Comparison of ENCODE assay signal across 27 cellular contexts in the genomic region with DNA sequence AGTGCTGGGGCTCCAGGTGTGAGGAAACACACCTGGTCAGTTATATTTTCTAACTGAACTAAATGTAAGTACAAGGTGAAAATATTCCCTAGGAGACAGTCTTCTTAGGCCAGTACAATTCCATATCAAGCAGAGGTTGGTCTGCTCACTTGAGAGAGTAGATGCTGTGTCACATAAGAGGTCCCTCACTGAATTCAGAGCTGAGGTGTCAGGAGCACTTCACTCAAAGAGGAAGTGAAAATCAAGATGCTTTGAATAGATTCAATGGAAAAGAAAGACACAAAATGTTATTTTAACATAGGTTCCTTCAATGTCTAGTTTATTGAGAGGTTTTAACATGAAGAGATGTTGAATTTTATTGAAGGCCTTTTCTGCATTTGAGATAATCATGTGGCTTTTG. TPM values are rescaled to one million over a fixed set of nuclear protein-coding genes. Genes with fewer than 3 reads are reported as not detected.
DNase-seq lines count a peak whose midpoint lies in the region; ATAC-seq and TF ChIP-seq lines count a peak whose summit lies in the region.
"Had no signal": no experiment of that assay in that cellular context is flagged by ENCODE, and none has a peak within 500 bp of the region (broad histone marks: within the 10 kb centered on the region; RNA-seq: fewer than 3 reads in every experiment).

No MANE protein-coding gene starts in this region.

- no peak overlapping the region for H3K4me3 Mint-ChIP-seq in activated CD8-positive, alpha-beta T cell treated with anti-CD3 and anti-CD28 coated beads for 36 hours
- H3K4me3 Mint-ChIP-seq in activated CD8-positive, alpha-beta T cell treated with anti-CD3 and anti-CD28 coated beads, Interleukin-2, amount 10 ng/mL, durations not matched to agents 7 days and 5 days = no peak overlapping the region
- H3K4me3 Mint-ChIP-seq in activated B cell treated with CpG ODN at 0.5 μM for 24 hours (peak overlapping the region; percentile 42), Caco-2 (ENCODE audit: unreplicated experiment) (no peak overlapping the region)
- H3K4me3 Mint-ChIP-seq: activated CD8-positive, alpha-beta memory T cell treated with anti-CD3 and anti-CD28 coated beads, Interleukin-2, amount 10 ng/mL, durations not matched to agents 7 days and 5 days; activated naive CD8-positive, alpha-beta T cell treated with anti-CD3 and anti-CD28 coated beads, Interleukin-2, amount 50 U/mL, for 24 hours; dendritic cell treated with granulocyte-macrophage colony-stimulating factor and Interleukin-4, amounts not matched to agents 40 ng/mL and 50 ng/mL, for 4 days; nephron had no signal

- peaks cover 2% of the 10 kb centered on the region for H3K9me3 Mint-ChIP-seq in activated CD8-positive, alpha-beta T cell treated with anti-CD3 and anti-CD28 coated beads for 36 hours
- no peaks in the 10 kb centered on the region for H3K9me3 Mint-ChIP-seq in activated CD8-positive, alpha-beta T cell treated with anti-CD3 and anti-CD28 coated beads, Interleukin-2, amount 10 ng/mL, durations not matched to agents 7 days and 5 days (ENCODE audit: insufficient read depth)
- H3K9me3 Mint-ChIP-seq in activated B cell treated with CpG ODN at 0.5 μM for 24 hours (peaks cover 5% of the 10 kb centered on the region), Caco-2 (ENCODE audit: unreplicated experiment) (no peaks in the 10 kb centered on the region)
- H3K9me3 Mint-ChIP-seq: activated naive CD8-positive, alpha-beta T cell treated with anti-CD3 and anti-CD28 coated beads, Interleukin-2, amount 50 U/mL, for 24 hours; dendritic cell treated with granulocyte-macrophage colony-stimulating factor and Interleukin-4, amounts not matched to agents 40 ng/mL and 50 ng/mL, for 4 days; nephron had no signal

- no TSS peak for BruUV-seq in Caco-2 (replicated peaks; lab: Mats Ljungman, UMichigan)

- H3K4me1 ChIP-seq in body of pancreas (no peaks in the 10 kb centered on the region), Caco-2 (no peaks in the 10 kb centered on the region)
- H3K4me1 ChIP-seq: BLaER1 treated with 17β-estradiol and CSF1 and Interleukin-3, amounts not matched to agents 10 nM and 100 nM; breast epithelium; upper lobe of left lung had no signal

- H3K4me3 ChIP-seq in body of pancreas (no peak overlapping the region), Caco-2 (ENCODE audit: low read depth, low read length) (no peak overlapping the region)
- H3K4me3 ChIP-seq: BLaER1 treated with 17β-estradiol and CSF1 and Interleukin-3, amounts not matched to agents 10 nM and 100 nM; breast epithelium; GM23248; SK-N-MC; upper lobe of left lung had no signal

- H3K36me3 Mint-ChIP-seq in activated CD8-positive, alpha-beta T cell treated with anti-CD3 and anti-CD28 coated beads for 36 hours (ENCODE audit: low read depth) = no peaks in the 10 kb centered on the region
- no peaks in the 10 kb centered on the region for H3K36me3 Mint-ChIP-seq in activated CD8-positive, alpha-beta T cell treated with anti-CD3 and anti-CD28 coated beads, Interleukin-2, amount 10 ng/mL, durations not matched to agents 7 days and 5 days (ENCODE audit: low read depth)
- H3K36me3 Mint-ChIP-seq in activated B cell treated with CpG ODN at 0.5 μM for 24 hours (ENCODE audit: low read depth) (peaks cover 2% of the 10 kb centered on the region), Caco-2 (ENCODE audit: insufficient read depth, unreplicated experiment) (no peaks in the 10 kb centered on the region)
- H3K36me3 Mint-ChIP-seq: activated CD8-positive, alpha-beta memory T cell treated with anti-CD3 and anti-CD28 coated beads, Interleukin-2, amount 10 ng/mL, durations not matched to agents 7 days and 5 days had no signal

- H3K27me3 Mint-ChIP-seq in activated CD8-positive, alpha-beta T cell treated with anti-CD3 and anti-CD28 coated beads for 36 hours = no peaks in the 10 kb centered on the region
- H3K27me3 Mint-ChIP-seq in activated CD8-positive, alpha-beta T cell treated with anti-CD3 and anti-CD28 coated beads, Interleukin-2, amount 10 ng/mL, durations not matched to agents 7 days and 5 days (ENCODE audit: low read depth) = peaks cover 2% of the 10 kb centered on the region
- H3K27me3 Mint-ChIP-seq in activated B cell treated with CpG ODN at 0.5 μM for 24 hours = no peaks in the 10 kb centered on the region
- H3K27me3 Mint-ChIP-seq in Caco-2 (ENCODE audit: insufficient read depth, unreplicated experiment) = peaks cover 25% of the 10 kb centered on the region
- H3K27me3 Mint-ChIP-seq: activated naive CD8-positive, alpha-beta T cell treated with anti-CD3 and anti-CD28 coated beads, Interleukin-2, amount 50 U/mL, for 24 hours had no signal

- intact Hi-C loops in activated CD8-positive, alpha-beta T cell treated with anti-CD3 and anti-CD28 coated beads for 36 hours (cut with micrococcal nuclease) = no loop called here
- intact Hi-C loops in activated B cell treated with CpG ODN at 0.5 μM for 24 hours (cut with micrococcal nuclease) (loop anchor here (1.0 kb wide), 1 partner anchor 20 kb away; no protein-coding TSS in a partner anchor), body of pancreas (cut with DNase I) (no loop called here), Caco-2 (cut with micrococcal nuclease; ENCODE audit: unreplicated experiment) (no loop called here)

- no peak for TF ChIP-seq CTCF in activated CD8-positive, alpha-beta T cell treated with anti-CD3 and anti-CD28 coated beads for 36 hours (IDR thresholded peaks at IDR 0.05)
- no peak for TF ChIP-seq CTCF in activated B cell treated with CpG ODN at 0.5 μM for 24 hours (IDR thresholded peaks at IDR 0.05)
- no peak for TF ChIP-seq CTCF in body of pancreas (IDR thresholded peaks at IDR 0.05)
- no peak for TF ChIP-seq CTCF in Caco-2 (IDR thresholded peaks at IDR 0.05; ENCODE audit: insufficient read depth in 1 of 2, low read depth in 1 of 2, low read length in 1 of 2, severe bottlenecking in 1 of 2, unreplicated experiment in 1 of 2)

- H3K27ac ChIP-seq in body of pancreas = no peak overlapping the region
- H3K27ac ChIP-seq: BLaER1 treated with 17β-estradiol and CSF1 and Interleukin-3, amounts not matched to agents 10 nM and 100 nM; breast epithelium; GM23248; SK-N-MC; upper lobe of left lung had no signal

- no peak for ATAC-seq in activated CD8-positive, alpha-beta T cell treated with anti-CD3 and anti-CD28 coated beads for 36 hours
- no peak for ATAC-seq in activated CD8-positive, alpha-beta T cell treated with anti-CD3 and anti-CD28 coated beads, Interleukin-2, amount 10 ng/mL, durations not matched to agents 7 days and 5 days
- peak; percentile 67 for ATAC-seq in HG03175 (IDR thresholded peaks at IDR 0.05; ENCODE audit: unreplicated experiment)
- ATAC-seq in activated B cell treated with CpG ODN at 0.5 μM for 24 hours (ENCODE audit: low read depth) = peak; percentile 71
- ATAC-seq in body of pancreas = no peak
- ATAC-seq: activated CD8-positive, alpha-beta memory T cell treated with anti-CD3 and anti-CD28 coated beads, Interleukin-2, amount 10 ng/mL, durations not matched to agents 7 days and 5 days; activated naive CD8-positive, alpha-beta T cell treated with anti-CD3 and anti-CD28 coated beads, Interleukin-2, amount 50 U/mL, for 24 hours had no signal

- peaks cover 4% of the 10 kb centered on the region for H3K4me1 Mint-ChIP-seq in activated CD8-positive, alpha-beta T cell treated with anti-CD3 and anti-CD28 coated beads for 36 hours (ENCODE audit: low read depth)
- no peaks in the 10 kb centered on the region for H3K4me1 Mint-ChIP-seq in activated CD8-positive, alpha-beta T cell treated with anti-CD3 and anti-CD28 coated beads, Interleukin-2, amount 10 ng/mL, durations not matched to agents 7 days and 5 days (ENCODE audit: low read depth)
- H3K4me1 Mint-ChIP-seq in activated B cell treated with CpG ODN at 0.5 μM for 24 hours (peaks cover 95% of the 10 kb centered on the region), Caco-2 (ENCODE audit: low read depth, unreplicated experiment) (no peaks in the 10 kb centered on the region)
- H3K4me1 Mint-ChIP-seq: activated CD8-positive, alpha-beta memory T cell treated with anti-CD3 and anti-CD28 coated beads, Interleukin-2, amount 10 ng/mL, durations not matched to agents 7 days and 5 days; nephron had no signal

- TF ChIP-seq POLR2A in body of pancreas (IDR thresholded peaks at IDR 0.05) = no peak

- DNase-seq in activated CD8-positive, alpha-beta T cell treated with anti-CD3 and anti-CD28 coated beads for 36 hours = no peak
- DNase-seq in activated CD8-positive, alpha-beta T cell treated with anti-CD3 and anti-CD28 coated beads, Interleukin-2, amount 10 ng/mL, durations not matched to agents 7 days and 5 days = no peak
- DNase-seq in activated B cell treated with CpG ODN at 0.5 μM for 24 hours (no peak), GM03348 (ENCODE audit: low spot score) (no peak), body of pancreas (no peak), occipital lobe (lab: John Stamatoyannopoulos, UW) (no peak), Caco-2 (no peak)
- DNase-seq: activated CD4-positive, CD25-positive, alpha-beta regulatory T cell treated with anti-CD3 and anti-CD28 coated beads, Interleukin-2, amount 50 U/mL, for 72 hours; activated CD8-positive, alpha-beta memory T cell treated with anti-CD3 and anti-CD28 coated beads, Interleukin-2, amount 10 ng/mL, durations not matched to agents 7 days and 5 days; activated naive CD8-positive, alpha-beta T cell treated with anti-CD3 and anti-CD28 coated beads, Interleukin-2, amount 50 U/mL, for 24 hours; DMS 273 treated with DMSO at 0.1 percent for 48 hours; GF-D8; GM23248; hypothalamus; NCI-H1417 treated with DMSO at 0.1 percent for 48 hours; T-helper 9 cell; upper lobe of left lung had no signal

- no peaks in the 10 kb centered on the region for H3K27me3 ChIP-seq in body of pancreas
- no peaks in the 10 kb centered on the region; the same call in 1 of the 2 replicates for H3K27me3 ChIP-seq in Caco-2 (replicated peaks; ENCODE audit: control insufficient read depth, insufficient read depth, low read length)
- H3K27me3 ChIP-seq: breast epithelium, upper lobe of left lung had no signal

- no peaks in the 10 kb centered on the region for H3K36me3 ChIP-seq in body of pancreas (replicated peaks in 1 of 2; ENCODE audit: insufficient read depth in 1 of 2, low read depth in 2 of 2)
- H3K36me3 ChIP-seq in Caco-2 (ENCODE audit: control insufficient read depth, insufficient read depth, low read length) = no peaks in the 10 kb centered on the region
- H3K36me3 ChIP-seq: BLaER1 treated with 17β-estradiol and CSF1 and Interleukin-3, amounts not matched to agents 10 nM and 100 nM; breast epithelium; upper lobe of left lung had no signal

- POLR2A ChIA-PET in activated CD8-positive, alpha-beta T cell treated with anti-CD3 and anti-CD28 coated beads for 36 hours (lab: Charles Lee) = no interaction called here
- POLR2A ChIA-PET in activated CD8-positive, alpha-beta T cell treated with anti-CD3 and anti-CD28 coated beads, Interleukin-2, amount 10 ng/mL, durations not matched to agents 7 days and 5 days (lab: Charles Lee) = no interaction called here
- POLR2A ChIA-PET in activated B cell treated with CpG ODN at 0.5 μM for 24 hours (lab: Charles Lee) (interaction anchor here (0.9 to 2.8 kb wide), 4 partner anchors 13 to 125 kb away, joined by 3 to 18 read pairs (median 3); no protein-coding TSS in a partner anchor), Caco-2 (lab: Charles Lee) (no interaction called here)

- CTCF ChIA-PET in activated CD8-positive, alpha-beta T cell treated with anti-CD3 and anti-CD28 coated beads for 36 hours (lab: Charles Lee) = no interaction called here
- CTCF ChIA-PET in activated CD8-positive, alpha-beta T cell treated with anti-CD3 and anti-CD28 coated beads, Interleukin-2, amount 10 ng/mL, durations not matched to agents 7 days and 5 days (lab: Charles Lee) = no interaction called here
- CTCF ChIA-PET in activated B cell treated with CpG ODN at 0.5 μM for 24 hours (lab: Charles Lee) (interaction anchor here (1.0 to 1.5 kb wide), 3 partner anchors 14 to 125 kb away, joined by 3 to 4 read pairs (median 3); no protein-coding TSS in a partner anchor), Caco-2 (lab: Charles Lee) (no interaction called here)

- peak overlapping the region; percentile 72 for H3K27ac Mint-ChIP-seq in activated CD8-positive, alpha-beta T cell treated with anti-CD3 and anti-CD28 coated beads for 36 hours
- H3K27ac Mint-ChIP-seq in activated CD8-positive, alpha-beta T cell treated with anti-CD3 and anti-CD28 coated beads, Interleukin-2, amount 10 ng/mL, durations not matched to agents 7 days and 5 days = no peak overlapping the region
- H3K27ac Mint-ChIP-seq in activated B cell treated with CpG ODN at 0.5 μM for 24 hours (peak overlapping the region; percentile 74), Caco-2 (ENCODE audit: unreplicated experiment) (no peak overlapping the region)
- H3K27ac Mint-ChIP-seq: activated CD8-positive, alpha-beta memory T cell treated with anti-CD3 and anti-CD28 coated beads, Interleukin-2, amount 10 ng/mL, durations not matched to agents 7 days and 5 days; activated naive CD8-positive, alpha-beta T cell treated with anti-CD3 and anti-CD28 coated beads, Interleukin-2, amount 50 U/mL, for 24 hours; dendritic cell treated with granulocyte-macrophage colony-stimulating factor and Interleukin-4, amounts not matched to agents 40 ng/mL and 50 ng/mL, for 4 days; nephron had no signal

- no peaks in the 10 kb centered on the region for H3K9me3 ChIP-seq in body of pancreas
- H3K9me3 ChIP-seq in Caco-2 = no peaks in the 10 kb centered on the region
- H3K9me3 ChIP-seq: breast epithelium, upper lobe of left lung had no signal

RNA-seq across cellular contexts. Expression of gene FCRL3, which starts 4.3 kb away (rescaled TPM):
- 1 to 10 TPM; 5.7 to 6.4 TPM for total RNA-seq in activated CD8-positive, alpha-beta T cell treated with anti-CD3 and anti-CD28 coated beads for 36 hours
- total RNA-seq in activated CD8-positive, alpha-beta T cell treated with anti-CD3 and anti-CD28 coated beads, Interleukin-2, amount 10 ng/mL, durations not matched to agents 7 days and 5 days = under 1 TPM; 0.37 to 0.42 TPM
- total RNA-seq in activated B cell treated with CpG ODN at 0.5 μM for 24 hours (87.7 and 97.1 TPM in 2 replicates), body of pancreas (not detected), occipital lobe (not detected), Caco-2 (2022) (not detected in 2 replicates)
- total RNA-seq: endothelial cell of umbilical vein, fibroblast of villous mesenchyme, GM23248, kidney epithelial cell, lung microvascular endothelial cell had no signal

Comparison
In these comparisons a context has a peak if more than half of its experiments do, and no peak if none do; other contexts are left out.
1. H3K27ac Mint-ChIP-seq: peak in activated CD8-positive, alpha-beta T cell treated with anti-CD3 and anti-CD28 coated beads for 36 hours (single experiment) and activated B cell treated with CpG ODN at 0.5 μM for 24 hours (single experiment); none in activated CD8-positive, alpha-beta T cell treated with anti-CD3 and anti-CD28 coated beads, Interleukin-2, amount 10 ng/mL, durations not matched to agents 7 days and 5 days (single experiment) and Caco-2 (single experiment).
2. ATAC-seq: peak in HG03175 (single experiment) and activated B cell treated with CpG ODN at 0.5 μM for 24 hours (single experiment); none in activated CD8-positive, alpha-beta T cell treated with anti-CD3 and anti-CD28 coated beads for 36 hours (single experiment), activated CD8-positive, alpha-beta T cell treated with anti-CD3 and anti-CD28 coated beads, Interleukin-2, amount 10 ng/mL, durations not matched to agents 7 days and 5 days (single experiment) and body of pancreas (single experiment).
3. RNA of gene FCRL3, which starts 4.3 kb away (total RNA-seq): 87.7 to 97.1 TPM in activated B cell treated with CpG ODN at 0.5 μM for 24 hours; 5.7 to 6.4 TPM in activated CD8-positive, alpha-beta T cell treated with anti-CD3 and anti-CD28 coated beads for 36 hours, 0.37 to 0.42 TPM in activated CD8-positive, alpha-beta T cell treated with anti-CD3 and anti-CD28 coated beads, Interleukin-2, amount 10 ng/mL, durations not matched to agents 7 days and 5 days, not detected in body of pancreas, not detected in occipital lobe (single experiment) and not detected in Caco-2; every median in the first group is over 10 times any median in the second.